ENCODE assay signal across 1 cellular context in genomic region chr6:148177589-148178233, GRCh38.
TF ChIP-seq lines count a peak whose summit lies in the region.

No MANE protein-coding gene starts in this region.

TF ChIP-seq in HepG2, 621 proteins besides CTCF, POLR2A, EP300 and RAD21 (continued from another document and continues in another):
- TF ChIP-seq AKNA (CRISPR knock-in tag; IDR thresholded peaks at IDR 0.05; ENCODE audit: borderline replicate concordance) (no peak), CSRNP1 (CRISPR knock-in tag; IDR thresholded peaks at IDR 0.05) (no peak), MZF1 (CRISPR knock-in tag; IDR thresholded peaks at IDR 0.05; ENCODE audit: borderline replicate concordance) (0 out of 2 replicates have a peak, but pooled peaks have one; percentile 60), TEF (CRISPR knock-in tag; IDR thresholded peaks at IDR 0.05) (0 out of 2 replicates have a peak, but pooled peaks have one; percentile 35), JDP2 (CRISPR knock-in tag; IDR thresholded peaks at IDR 0.05; ENCODE audit: borderline replicate concordance) (no peak), STAG1 (CRISPR knock-in tag; IDR thresholded peaks at IDR 0.05) (peak; percentile 82), ZNF513 (CRISPR knock-in tag; conservative IDR thresholded peaks at IDR 0.05) (no peak), CBX2 (IDR thresholded peaks at IDR 0.05; ENCODE audit: low read depth, low read length) (no peak), CBX2 (CRISPR knock-in tag; IDR thresholded peaks at IDR 0.05; ENCODE audit: low read depth) (no peak), MTF2 (CRISPR knock-in tag; IDR thresholded peaks at IDR 0.05; ENCODE audit: borderline replicate concordance) (no peak), RARA (CRISPR knock-in tag; IDR thresholded peaks at IDR 0.05) (no peak), REL (CRISPR knock-in tag; conservative IDR thresholded peaks at IDR 0.05) (no peak), MIXL1 (CRISPR knock-in tag; IDR thresholded peaks at IDR 0.05) (peak; percentile 65; the same call in 1 of the 2 replicates), SYNCRIP (IDR thresholded peaks at IDR 0.05; ENCODE audit: insufficient read depth, low read depth, low read length) (no peak), TGIF2 (CRISPR knock-in tag; IDR thresholded peaks at IDR 0.05) (no peak), ZBTB33 (CRISPR knock-in tag; IDR thresholded peaks at IDR 0.05) (peak; percentile 90), BORCS8-MEF2B (CRISPR knock-in tag; IDR thresholded peaks at IDR 0.05) (no peak), ZSCAN5A (CRISPR knock-in tag; IDR thresholded peaks at IDR 0.05; ENCODE audit: borderline replicate concordance) (no peak), ZNF441 (CRISPR knock-in tag; IDR thresholded peaks at IDR 0.05; ENCODE audit: borderline replicate concordance) (no peak), ZNF800 (CRISPR knock-in tag; IDR thresholded peaks at IDR 0.05) (no peak), ATF1 (CRISPR knock-in tag; IDR thresholded peaks at IDR 0.05) (no peak), ZNF414 (CRISPR knock-in tag; IDR thresholded peaks at IDR 0.05) (no peak), ZFP91 (CRISPR knock-in tag; IDR thresholded peaks at IDR 0.05; ENCODE audit: borderline replicate concordance) (no peak), ETS1 (CRISPR knock-in tag; IDR thresholded peaks at IDR 0.05) (no peak), ZBTB10 (CRISPR knock-in tag; IDR thresholded peaks at IDR 0.05; ENCODE audit: borderline replicate concordance) (no peak), ZNF83 (CRISPR knock-in tag; IDR thresholded peaks at IDR 0.05; ENCODE audit: borderline replicate concordance) (no peak), NR0B2 (CRISPR knock-in tag; IDR thresholded peaks at IDR 0.05) (no peak)
